In the genomic region with DNA sequence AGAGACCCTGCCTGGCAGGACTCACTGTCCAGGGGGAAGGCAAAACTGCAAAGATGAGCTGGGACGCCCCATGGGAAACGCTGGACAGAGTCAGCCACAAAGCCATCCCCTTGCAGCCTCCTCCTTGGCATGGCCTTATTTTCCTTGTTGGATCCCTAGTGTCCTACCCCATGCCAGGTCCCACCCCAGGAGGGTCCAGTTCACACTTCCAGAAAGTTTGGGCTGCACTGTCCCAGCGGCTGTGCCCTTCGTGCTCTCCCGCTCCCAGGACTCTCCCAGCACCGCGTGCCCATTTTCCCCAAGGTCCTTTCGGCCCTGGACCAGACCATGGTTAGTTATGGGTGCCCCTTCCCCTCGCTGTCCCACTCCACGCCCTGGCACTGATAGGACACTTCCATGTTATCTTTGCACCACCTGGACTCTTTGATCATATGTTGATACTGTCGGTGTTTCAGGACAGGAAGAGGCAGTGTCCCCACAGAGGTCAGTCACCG, we compare ENCODE assay signal across 8 cellular contexts. TPM values are rescaled to one million over a fixed set of nuclear protein-coding genes. Genes with fewer than 3 reads are reported as not detected.
DNase-seq lines count a peak whose midpoint lies in the region; ATAC-seq and TF ChIP-seq lines count a peak whose summit lies in the region.

No MANE protein-coding gene starts in this region.

- peak overlapping the region; percentile 86 for H3K4me3 Mint-ChIP-seq in activated T-helper 1 cell treated with anti-CD3 and anti-CD28 coated beads, Interleukin-12 subunit alpha, Interleukin-12 subunit beta, Interleukin-2, Interleukin-4 antibody, amounts not matched to agents 30 ng/mL and 10 ng/mL and 1 ng/mL, durations not matched to agents 14 hours and 24 hours and 36 hours

- no peaks in the 10 kb centered on the region for H3K9me2 ChIP-seq in HCT116 (ENCODE audit: insufficient read depth)

- peak overlapping the region; percentile 89 to 96 (median 92) for H3K9ac ChIP-seq in BLaER1 treated with 17β-estradiol and CSF1 and Interleukin-3, amounts not matched to agents 10 nM and 100 nM
- H3K9ac ChIP-seq in HCT116 (ENCODE audit: low read length), result no peak overlapping the region
- no peak overlapping the region for H3K9ac ChIP-seq in muscle layer of colon (ENCODE audit: low read length)

- DNase-seq in HCT116 (ENCODE audit: low read depth, low spot score) (no peak), activated gamma-delta T cell (lab: John Stamatoyannopoulos, UW) (no peak), NCI-H345 (lab: John Stamatoyannopoulos, UW) (no peak), A172 (ENCODE audit: low spot score) (no peak)
- no peak for DNase-seq in activated T-helper 1 cell treated with anti-CD3 and anti-CD28 coated beads, Interleukin-12 subunit alpha, Interleukin-12 subunit beta, Interleukin-2, Interleukin-4 antibody, amounts not matched to agents 30 ng/mL and 10 ng/mL and 1 ng/mL, durations not matched to agents 14 hours and 24 hours and 36 hours (ENCODE audit: low spot score)

- no peak for TF ChIP-seq RAD21 in HCT116 (IDR thresholded peaks at IDR 0.05; ENCODE audit: low read depth)

- H2AFZ ChIP-seq in HCT116 (ENCODE audit: low read depth, low read length, poor library complexity, severe bottlenecking), result no peak overlapping the region

- peak overlapping the region; percentile 90 to 97 (median 95) for H3K27ac ChIP-seq in BLaER1 treated with 17β-estradiol and CSF1 and Interleukin-3, amounts not matched to agents 10 nM and 100 nM
- H3K27ac ChIP-seq in HCT116 (ENCODE audit: low read depth, low read length) (no peak overlapping the region), muscle layer of colon (ENCODE audit: low read depth, low read length) (peak overlapping the region; percentile 93)

- peaks cover 67% of the 10 kb centered on the region for H3K4me1 Mint-ChIP-seq in activated T-helper 1 cell treated with anti-CD3 and anti-CD28 coated beads, Interleukin-12 subunit alpha, Interleukin-12 subunit beta, Interleukin-2, Interleukin-4 antibody, amounts not matched to agents 30 ng/mL and 10 ng/mL and 1 ng/mL, durations not matched to agents 14 hours and 24 hours and 36 hours (ENCODE audit: low read depth)

- peaks cover 1% of the 10 kb centered on the region for H3K36me3 Mint-ChIP-seq in activated T-helper 1 cell treated with anti-CD3 and anti-CD28 coated beads, Interleukin-12 subunit alpha, Interleukin-12 subunit beta, Interleukin-2, Interleukin-4 antibody, amounts not matched to agents 30 ng/mL and 10 ng/mL and 1 ng/mL, durations not matched to agents 14 hours and 24 hours and 36 hours (ENCODE audit: low read depth)

- TF ChIP-seq POLR2A in HCT116 (IDR thresholded peaks at IDR 0.05; ENCODE audit: borderline replicate concordance, extremely low read depth, insufficient read depth, insufficient read length), result peak; percentile 23

- RAD21 ChIA-PET in HCT116 (lab: Charles Lee; ENCODE audit: low non-redundant PET in 1 of 2, low total read pairs in 2 of 2, uncharacterized antibody in 2 of 2, unreplicated experiment in 2 of 2), result no interaction called here

- CTCF ChIA-PET in HCT116 (lab: Charles Lee), result no interaction called here

- H3K27me3 Mint-ChIP-seq in activated T-helper 1 cell treated with anti-CD3 and anti-CD28 coated beads, Interleukin-12 subunit alpha, Interleukin-12 subunit beta, Interleukin-2, Interleukin-4 antibody, amounts not matched to agents 30 ng/mL and 10 ng/mL and 1 ng/mL, durations not matched to agents 14 hours and 24 hours and 36 hours (ENCODE audit: insufficient read depth), result no peaks in the 10 kb centered on the region

- intact Hi-C loops in HCT116 (cut with micrococcal nuclease), result no loop called here
- intact Hi-C loops in activated T-helper 1 cell treated with anti-CD3 and anti-CD28 coated beads, Interleukin-12 subunit alpha, Interleukin-12 subunit beta, Interleukin-2, Interleukin-4 antibody, amounts not matched to agents 30 ng/mL and 10 ng/mL and 1 ng/mL, durations not matched to agents 14 hours and 24 hours and 36 hours (cut with micrococcal nuclease), result loop anchor here (2.0 to 5.0 kb wide), 3 partner anchors 105 to 131 kb away; partner anchors contain the start of gene RNF168

- no peaks in the 10 kb centered on the region for H3K9me3 ChIP-seq in BLaER1 treated with 17β-estradiol and CSF1 and Interleukin-3, amounts not matched to agents 10 nM and 100 nM (replicated peaks in 1 of 11)
- H3K9me3 ChIP-seq in HCT116 (ENCODE audit: control insufficient read depth in 1 of 2, insufficient read depth in 1 of 2, low read depth in 1 of 2, low read length in 2 of 2), result no peaks in the 10 kb centered on the region
- no peaks in the 10 kb centered on the region for H3K9me3 ChIP-seq in muscle layer of colon (ENCODE audit: low read length)

- TF ChIP-seq CTCF in HCT116 (IDR thresholded peaks at IDR 0.05 in 2 of 3, conservative IDR thresholded peaks at IDR 0.05 in 1 of 3; ENCODE audit: borderline replicate concordance in 1 of 3, insufficient read depth in 1 of 3, low read depth in 2 of 3, low read length in 2 of 3), result no peak

- peaks cover 74 to 92% (median 82%) of the 10 kb centered on the region in 10 experiments for H3K4me1 ChIP-seq in BLaER1 treated with 17β-estradiol and CSF1 and Interleukin-3, amounts not matched to agents 10 nM and 100 nM
- H3K4me1 ChIP-seq in HCT116 (ENCODE audit: control insufficient read depth in 1 of 2, insufficient read depth in 2 of 2, low read length in 2 of 2) (peaks cover 2 to 14% of the 10 kb centered on the region in 2 experiments; a peak in 2 of 4 replicates), muscle layer of colon (ENCODE audit: insufficient read depth, low read length) (peaks cover 9% of the 10 kb centered on the region)

- H3K4me3 ChIP-seq in BLaER1 treated with 17β-estradiol and CSF1 and Interleukin-3, amounts not matched to agents 10 nM and 100 nM, result peak overlapping the region; percentile 61 to 74 (median 66)
- H3K4me3 ChIP-seq in HCT116 (replicated peaks in 1 of 2; ENCODE audit: low read depth in 1 of 2, low read length in 2 of 2) (no peak overlapping the region), muscle layer of colon (ENCODE audit: low read depth in 1 of 2, low read length in 2 of 2) (no peak overlapping the region)

- ATAC-seq in HCT116, result no peak
- ATAC-seq in GM21825 (IDR thresholded peaks at IDR 0.05; ENCODE audit: unreplicated experiment), result no peak

- no peaks in the 10 kb centered on the region for H3K27me3 ChIP-seq in BLaER1 treated with 17β-estradiol and CSF1 and Interleukin-3, amounts not matched to agents 10 nM and 100 nM
- H3K27me3 ChIP-seq in HCT116 (ENCODE audit: insufficient read depth, low read length), result no peaks in the 10 kb centered on the region
- no peaks in the 10 kb centered on the region for H3K27me3 ChIP-seq in muscle layer of colon (ENCODE audit: control insufficient read depth in 1 of 2, insufficient read depth in 2 of 2, low read length in 2 of 2)

- H3K4me2 ChIP-seq in BLaER1 treated with 17β-estradiol and CSF1 and Interleukin-3, amounts not matched to agents 10 nM and 100 nM, result peak overlapping the region; percentile 86 to 100 (median 99)
- H3K4me2 ChIP-seq in HCT116 (ENCODE audit: low read length), result no peak overlapping the region

- H3K9me3 Mint-ChIP-seq in activated T-helper 1 cell treated with anti-CD3 and anti-CD28 coated beads, Interleukin-12 subunit alpha, Interleukin-12 subunit beta, Interleukin-2, Interleukin-4 antibody, amounts not matched to agents 30 ng/mL and 10 ng/mL and 1 ng/mL, durations not matched to agents 14 hours and 24 hours and 36 hours, result no peaks in the 10 kb centered on the region

- no peaks in the 10 kb centered on the region for H4K20me1 ChIP-seq in BLaER1 treated with 17β-estradiol and CSF1 and Interleukin-3, amounts not matched to agents 10 nM and 100 nM
- no peaks in the 10 kb centered on the region for H4K20me1 ChIP-seq in HCT116 (ENCODE audit: insufficient read depth)

- BruUV-seq in HCT116 (replicated peaks; lab: Mats Ljungman, UMichigan), result no TSS peak

- POLR2A ChIA-PET in HCT116 (lab: Charles Lee), result no interaction called here

- no peaks in the 10 kb centered on the region for H3K36me3 ChIP-seq in BLaER1 treated with 17β-estradiol and CSF1 and Interleukin-3, amounts not matched to agents 10 nM and 100 nM
- no peaks in the 10 kb centered on the region for H3K36me3 ChIP-seq in HCT116 (ENCODE audit: control insufficient read depth in 1 of 2, insufficient read depth in 2 of 2, low read length in 2 of 2)
- no peaks in the 10 kb centered on the region for H3K36me3 ChIP-seq in muscle layer of colon (ENCODE audit: insufficient read depth, low read length)

- no peak overlapping the region for H3K27ac Mint-ChIP-seq in activated T-helper 1 cell treated with anti-CD3 and anti-CD28 coated beads, Interleukin-12 subunit alpha, Interleukin-12 subunit beta, Interleukin-2, Interleukin-4 antibody, amounts not matched to agents 30 ng/mL and 10 ng/mL and 1 ng/mL, durations not matched to agents 14 hours and 24 hours and 36 hours

- no peaks in the 10 kb centered on the region for H3K79me2 ChIP-seq in HCT116 (ENCODE audit: insufficient read depth, low read length)

TF ChIP-seq in HCT116, 20 proteins besides CTCF, POLR2A, EP300 and RAD21 (continues in another document):
- no peak for TF ChIP-seq EZH2phosphoT487 (IDR thresholded peaks at IDR 0.05; ENCODE audit: borderline replicate concordance)
- no peak for TF ChIP-seq SP1 (IDR thresholded peaks at IDR 0.05; ENCODE audit: low read depth)
- TF ChIP-seq YY1 (IDR thresholded peaks at IDR 0.05; ENCODE audit: extremely low read depth, insufficient replicate concordance, low read depth, low read length), result no peak
- TF ChIP-seq ZFX (IDR thresholded peaks at IDR 0.05), result no peak
- no peak for TF ChIP-seq POLR2AphosphoS5 (IDR thresholded peaks at IDR 0.05; ENCODE audit: low read depth, low read length)
- TF ChIP-seq SRF (IDR thresholded peaks at IDR 0.05; ENCODE audit: low read depth), result no peak
- no peak for TF ChIP-seq EGR1 (IDR thresholded peaks at IDR 0.05; ENCODE audit: low read depth)
- no peak for TF ChIP-seq TCF7L2 (IDR thresholded peaks at IDR 0.05; ENCODE audit: borderline replicate concordance, extremely low read depth, insufficient read depth, insufficient read length)
- TF ChIP-seq JUND (IDR thresholded peaks at IDR 0.05), result no peak

RNA-seq across cellular contexts. Expression of gene NRROS, which starts 5.8 kb away (rescaled TPM):
- 0.12 TPM for total RNA-seq in HCT116 (2021; ENCODE audit: unreplicated experiment)
- polyA plus RNA-seq in HCT116 (2012), result 0.07 TPM in 1 of 2 replicates, not detected in the other
- 37.8 and 38.8 TPM in 2 replicates for total RNA-seq in activated T-helper 1 cell treated with anti-CD3 and anti-CD28 coated beads, Interleukin-12 subunit alpha, Interleukin-12 subunit beta, Interleukin-2, Interleukin-4 antibody, amounts not matched to agents 30 ng/mL and 10 ng/mL and 1 ng/mL, durations not matched to agents 14 hours and 24 hours and 36 hours
- not detected in 2 replicates for total RNA-seq in A172 (2014; rRNA removed; shearing (Covaris generic))

Comparison
In these comparisons a context has a peak if more than half of its experiments do, and no peak if none do; other contexts are left out.
1. H3K4me3 ChIP-seq: peak in BLaER1 treated with 17β-estradiol and CSF1 and Interleukin-3, amounts not matched to agents 10 nM and 100 nM (10 of 10); none in HCT116 (0 of 2) and muscle layer of colon (0 of 2).
2. H3K9ac ChIP-seq: peak in BLaER1 treated with 17β-estradiol and CSF1 and Interleukin-3, amounts not matched to agents 10 nM and 100 nM (11 of 11); none in HCT116 (single experiment) and muscle layer of colon (single experiment).
3. RNA of gene NRROS, which starts 5.8 kb away (total RNA-seq): 37.8 to 38.8 TPM in activated T-helper 1 cell treated with anti-CD3 and anti-CD28 coated beads, Interleukin-12 subunit alpha, Interleukin-12 subunit beta, Interleukin-2, Interleukin-4 antibody, amounts not matched to agents 30 ng/mL and 10 ng/mL and 1 ng/mL, durations not matched to agents 14 hours and 24 hours and 36 hours; 0.12 TPM in HCT116 (single experiment) and not detected in A172; every median in the first group is over 10 times any median in the second.